1 cellular context compared by ENCODE assay signal in the genomic region with DNA sequence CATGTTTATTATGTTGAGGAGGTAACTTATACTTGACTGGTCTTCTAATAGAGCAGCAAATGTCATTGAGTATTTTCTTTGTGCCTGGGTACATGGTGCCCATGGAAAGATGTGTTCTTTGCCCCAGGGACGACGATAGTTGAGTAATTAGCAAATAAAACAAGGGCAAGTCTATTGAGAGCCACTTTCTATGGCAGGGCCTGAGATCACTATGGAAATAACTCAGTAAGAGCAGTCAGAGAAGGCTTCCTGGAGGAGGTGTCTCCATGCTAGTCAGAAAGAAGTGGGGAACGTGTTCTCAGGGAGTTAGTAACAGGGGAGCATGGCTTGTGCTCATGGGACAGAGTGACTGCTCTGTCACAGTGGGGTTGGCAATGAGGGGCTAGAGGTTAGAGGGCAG.
TF ChIP-seq lines count a peak whose summit lies in the region.

No MANE protein-coding gene starts in this region.

TF ChIP-seq in liver, 16 proteins besides CTCF, POLR2A, EP300 and RAD21 (continued from another document):
- TF ChIP-seq, protein P1, sequence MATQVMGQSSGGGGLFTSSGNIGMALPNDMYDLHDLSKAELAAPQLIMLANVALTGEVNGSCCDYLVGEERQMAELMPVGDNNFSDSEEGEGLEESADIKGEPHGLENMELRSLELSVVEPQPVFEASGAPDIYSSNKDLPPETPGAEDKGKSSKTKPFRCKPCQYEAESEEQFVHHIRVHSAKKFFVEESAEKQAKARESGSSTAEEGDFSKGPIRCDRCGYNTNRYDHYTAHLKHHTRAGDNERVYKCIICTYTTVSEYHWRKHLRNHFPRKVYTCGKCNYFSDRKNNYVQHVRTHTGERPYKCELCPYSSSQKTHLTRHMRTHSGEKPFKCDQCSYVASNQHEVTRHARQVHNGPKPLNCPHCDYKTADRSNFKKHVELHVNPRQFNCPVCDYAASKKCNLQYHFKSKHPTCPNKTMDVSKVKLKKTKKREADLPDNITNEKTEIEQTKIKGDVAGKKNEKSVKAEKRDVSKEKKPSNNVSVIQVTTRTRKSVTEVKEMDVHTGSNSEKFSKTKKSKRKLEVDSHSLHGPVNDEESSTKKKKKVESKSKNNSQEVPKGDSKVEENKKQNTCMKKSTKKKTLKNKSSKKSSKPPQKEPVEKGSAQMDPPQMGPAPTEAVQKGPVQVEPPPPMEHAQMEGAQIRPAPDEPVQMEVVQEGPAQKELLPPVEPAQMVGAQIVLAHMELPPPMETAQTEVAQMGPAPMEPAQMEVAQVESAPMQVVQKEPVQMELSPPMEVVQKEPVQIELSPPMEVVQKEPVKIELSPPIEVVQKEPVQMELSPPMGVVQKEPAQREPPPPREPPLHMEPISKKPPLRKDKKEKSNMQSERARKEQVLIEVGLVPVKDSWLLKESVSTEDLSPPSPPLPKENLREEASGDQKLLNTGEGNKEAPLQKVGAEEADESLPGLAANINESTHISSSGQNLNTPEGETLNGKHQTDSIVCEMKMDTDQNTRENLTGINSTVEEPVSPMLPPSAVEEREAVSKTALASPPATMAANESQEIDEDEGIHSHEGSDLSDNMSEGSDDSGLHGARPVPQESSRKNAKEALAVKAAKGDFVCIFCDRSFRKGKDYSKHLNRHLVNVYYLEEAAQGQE (IDR thresholded peaks at IDR 0.05) = peak; percentile 69
- TF ChIP-seq, protein P2, sequence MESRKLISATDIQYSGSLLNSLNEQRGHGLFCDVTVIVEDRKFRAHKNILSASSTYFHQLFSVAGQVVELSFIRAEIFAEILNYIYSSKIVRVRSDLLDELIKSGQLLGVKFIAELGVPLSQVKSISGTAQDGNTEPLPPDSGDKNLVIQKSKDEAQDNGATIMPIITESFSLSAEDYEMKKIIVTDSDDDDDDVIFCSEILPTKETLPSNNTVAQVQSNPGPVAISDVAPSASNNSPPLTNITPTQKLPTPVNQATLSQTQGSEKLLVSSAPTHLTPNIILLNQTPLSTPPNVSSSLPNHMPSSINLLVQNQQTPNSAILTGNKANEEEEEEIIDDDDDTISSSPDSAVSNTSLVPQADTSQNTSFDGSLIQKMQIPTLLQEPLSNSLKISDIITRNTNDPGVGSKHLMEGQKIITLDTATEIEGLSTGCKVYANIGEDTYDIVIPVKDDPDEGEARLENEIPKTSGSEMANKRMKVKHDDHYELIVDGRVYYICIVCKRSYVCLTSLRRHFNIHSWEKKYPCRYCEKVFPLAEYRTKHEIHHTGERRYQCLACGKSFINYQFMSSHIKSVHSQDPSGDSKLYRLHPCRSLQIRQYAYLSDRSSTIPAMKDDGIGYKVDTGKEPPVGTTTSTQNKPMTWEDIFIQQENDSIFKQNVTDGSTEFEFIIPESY (IDR thresholded peaks at IDR 0.05) = peak; percentile 56
- TF ChIP-seq HNF4G (IDR thresholded peaks at IDR 0.05) (peak; percentile 58), YY1 (IDR thresholded peaks at IDR 0.05) (peak; percentile 94), JUND (IDR thresholded peaks at IDR 0.05) (peak in 1 of 2 donors; percentile 85), FOXA1 (IDR thresholded peaks at IDR 0.05) (peak; percentile 8), EGR1 (IDR thresholded peaks at IDR 0.05; ENCODE audit: low read depth in 2 of 2) (peak in 1 of 2 donors; percentile 70), GABPA (IDR thresholded peaks at IDR 0.05 in 1 of 2, conservative IDR thresholded peaks at IDR 0.05 in 1 of 2) (no peak), TAF1 (conservative IDR thresholded peaks at IDR 0.05) (no peak), NR2F2 (IDR thresholded peaks at IDR 0.05) (no peak), HNF4A (conservative IDR thresholded peaks at IDR 0.05) (peak; percentile 95 to 97), RXRA (IDR thresholded peaks at IDR 0.05) (peak; percentile 77 to 87)
- TF ChIP-seq, protein P3, sequence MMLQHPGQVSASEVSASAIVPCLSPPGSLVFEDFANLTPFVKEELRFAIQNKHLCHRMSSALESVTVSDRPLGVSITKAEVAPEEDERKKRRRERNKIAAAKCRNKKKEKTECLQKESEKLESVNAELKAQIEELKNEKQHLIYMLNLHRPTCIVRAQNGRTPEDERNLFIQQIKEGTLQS (IDR thresholded peaks at IDR 0.05) = no peak
- TF ChIP-seq, protein P4, sequence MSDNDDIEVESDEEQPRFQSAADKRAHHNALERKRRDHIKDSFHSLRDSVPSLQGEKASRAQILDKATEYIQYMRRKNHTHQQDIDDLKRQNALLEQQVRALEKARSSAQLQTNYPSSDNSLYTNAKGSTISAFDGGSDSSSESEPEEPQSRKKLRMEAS (IDR thresholded peaks at IDR 0.05) = peak; percentile 77
